1 cellular context compared by ENCODE assay signal in the genomic region with DNA sequence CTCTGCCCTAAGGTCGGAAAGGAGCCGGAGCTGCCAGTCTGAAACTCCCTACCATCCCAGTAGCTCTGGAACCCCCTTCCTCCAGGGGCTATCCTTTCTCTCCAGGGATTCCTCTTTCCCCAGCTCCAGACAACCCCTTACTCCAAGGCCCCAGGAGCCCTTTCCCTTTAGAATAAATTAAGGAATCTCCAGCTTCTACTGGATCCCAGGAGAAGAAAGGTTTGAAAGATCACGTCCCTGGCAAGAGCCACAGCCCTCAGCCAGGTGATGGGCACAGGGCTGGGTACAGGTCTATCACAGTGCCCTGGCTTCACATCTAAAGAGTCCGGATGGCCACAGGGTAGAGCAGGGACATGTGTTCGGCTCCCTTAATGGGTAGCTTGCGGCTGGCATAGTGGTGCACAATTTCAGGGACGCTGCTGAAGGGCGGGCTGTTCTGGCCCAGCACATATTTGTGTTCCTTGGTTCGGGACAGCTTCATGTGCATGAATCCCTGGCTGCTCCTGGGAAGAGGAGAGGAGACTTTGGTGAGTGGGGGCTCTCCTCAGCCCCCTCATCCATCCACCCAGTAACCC.
TF ChIP-seq lines count a peak whose summit lies in the region.

No MANE protein-coding gene starts in this region.

TF ChIP-seq in IMR-90, 13 proteins besides CTCF, POLR2A, EP300 and RAD21:
- TF ChIP-seq FOS (IDR thresholded peaks at IDR 0.05; ENCODE audit: low read depth, low read length) = no peak
- TF ChIP-seq, protein P1, sequence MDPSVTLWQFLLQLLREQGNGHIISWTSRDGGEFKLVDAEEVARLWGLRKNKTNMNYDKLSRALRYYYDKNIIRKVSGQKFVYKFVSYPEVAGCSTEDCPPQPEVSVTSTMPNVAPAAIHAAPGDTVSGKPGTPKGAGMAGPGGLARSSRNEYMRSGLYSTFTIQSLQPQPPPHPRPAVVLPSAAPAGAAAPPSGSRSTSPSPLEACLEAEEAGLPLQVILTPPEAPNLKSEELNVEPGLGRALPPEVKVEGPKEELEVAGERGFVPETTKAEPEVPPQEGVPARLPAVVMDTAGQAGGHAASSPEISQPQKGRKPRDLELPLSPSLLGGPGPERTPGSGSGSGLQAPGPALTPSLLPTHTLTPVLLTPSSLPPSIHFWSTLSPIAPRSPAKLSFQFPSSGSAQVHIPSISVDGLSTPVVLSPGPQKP (IDR thresholded peaks at IDR 0.05; ENCODE audit: borderline replicate concordance, low read depth, low read length) = no peak
- no peak for TF ChIP-seq NFE2L2 (IDR thresholded peaks at IDR 0.05; ENCODE audit: low read depth, low read length)
- TF ChIP-seq CHD1 (IDR thresholded peaks at IDR 0.05; ENCODE audit: low read depth, low read length) = no peak
- no peak for TF ChIP-seq RFX5 (IDR thresholded peaks at IDR 0.05; ENCODE audit: low read depth, low read length)
- TF ChIP-seq SMC3 (IDR thresholded peaks at IDR 0.05; ENCODE audit: low read depth, low read length) = no peak
- no peak for TF ChIP-seq BHLHE40 (IDR thresholded peaks at IDR 0.05; ENCODE audit: low read depth, low read length)
- no peak for TF ChIP-seq MXI1 (IDR thresholded peaks at IDR 0.05; ENCODE audit: borderline replicate concordance, low read depth, low read length)
- TF ChIP-seq CEBPB (IDR thresholded peaks at IDR 0.05; ENCODE audit: low read depth, low read length) = no peak
- TF ChIP-seq MAFK (IDR thresholded peaks at IDR 0.05; ENCODE audit: low read depth, low read length) = no peak
